In genomic region chr22:20319745-20320658, GRCh38 we compare ENCODE assay signal across 8 cellular contexts. TPM values are rescaled to one million over a fixed set of nuclear protein-coding genes. Genes with fewer than 3 reads are reported as not detected.
A peak's percentile ranks its signal among the peaks of the same experiment; 100 is the strongest.
DNase-seq lines count a peak whose midpoint lies in the region; ATAC-seq, FAIRE-seq and TF ChIP-seq lines count a peak whose summit lies in the region.

TSS of gene DGCR6L (minus strand) at chr22:20320060. CDS start at chr22:20319988, 72 bp downstream.

- H3K27ac ChIP-seq in pancreas (peak within 1 kb of the TSS; percentile 13 to 69 (median 55)), thymus (ENCODE audit: low read depth) (peak within 1 kb of the TSS; percentile 84)

- 0 to 1% methylated on average over 76 to 98 of the region's 98 CpGs for WGBS in pancreas, 2 donors
- under 1% methylated on average over 98 of the region's 98 CpGs for WGBS in thymus

- no peaks in the 10 kb centered on the region for H3K9me3 ChIP-seq in pancreas
- no peaks in the 10 kb centered on the region for H3K9me3 ChIP-seq in thymus (ENCODE audit: control insufficient read depth)

- ATAC-seq in Right ventricle myocardium superior (ENCODE audit: poor library complexity), result peak; percentile 95
- ATAC-seq in pancreas, result peak; percentile 96 to 98 (median 97)

- FAIRE-seq in pancreas (lab: Jason Lieb, UNC), result no peak

- DNase-seq in GM03348 (ENCODE audit: low spot score) (peak; percentile 97), HCEC 1CT (peak; percentile 92), NAMALWA (ENCODE audit: low spot score) (peak; percentile 94), SW480 (ENCODE audit: low spot score) (peak; percentile 87), Right ventricle myocardium superior (peak; percentile 99), pancreas (peak; percentile 95 to 100 (median 96))
- DNase-seq in activated naive CD8-positive, alpha-beta T cell treated with anti-CD3 and anti-CD28 coated beads, Interleukin-2, amount 50 U/mL, for 16 hours (ENCODE audit: low read depth, low spot score), result peak; percentile 93

- peak within 1 kb of the TSS; percentile 82 to 98 (median 85) for H3K4me3 ChIP-seq in pancreas
- peak within 1 kb of the TSS; percentile 77 for H3K4me3 ChIP-seq in thymus (ENCODE audit: low read length)

- TF ChIP-seq CTCF in pancreas (IDR thresholded peaks at IDR 0.05), result no peak

- intact Hi-C loops in Right ventricle myocardium superior (cut with DNase I), result no loop called here
- intact Hi-C loops in pancreas (cut with DNase I), result no loop called here

- H3K4me1 ChIP-seq in pancreas (peaks cover 5 to 23% (median 6%) of the 10 kb centered on the region in 3 donors), thymus (ENCODE audit: control insufficient read depth, insufficient read depth, low read length) (peaks cover 7% of the 10 kb centered on the region)

- H3K27me3 ChIP-seq in pancreas (no peaks in the 10 kb centered on the region), thymus (ENCODE audit: control insufficient read depth, insufficient read depth) (no peaks in the 10 kb centered on the region)

- H3K36me3 ChIP-seq in pancreas (no peaks in the 10 kb centered on the region), thymus (ENCODE audit: control insufficient read depth, insufficient read depth) (peaks cover 7% of the 10 kb centered on the region)

RNA-seq across cellular contexts. Expression of gene DGCR6L, which starts in this region (rescaled TPM):
- total RNA-seq in Right ventricle myocardium superior (45.1 TPM), pancreas (10 to 100 TPM; 17.2 to 23.5 (median 21.6) TPM)
- polyA plus RNA-seq in pancreas (10 to 100 TPM; 49.2 to 53.4 TPM), thymus (62.1 TPM)

Comparison
In these comparisons a context has a peak if more than half of its experiments do, and no peak if none do; other contexts are left out.
1. Peak in every context shown above with its lines: DNase-seq, ATAC-seq, H3K4me3 ChIP-seq and H3K27ac ChIP-seq.